11 cellular contexts compared by ENCODE assay signal in genomic region chr15:96321422-96322391, GRCh38. TPM values are rescaled to one million over a fixed set of nuclear protein-coding genes. Genes with fewer than 3 reads are reported as not detected.
DNase-seq lines count a peak whose midpoint lies in the region; ATAC-seq and TF ChIP-seq lines count a peak whose summit lies in the region.
"Had no signal": no experiment of that assay in that cellular context is flagged by ENCODE, and none has a peak within 500 bp of the region (broad histone marks: within the 10 kb centered on the region; RNA-seq: fewer than 3 reads in every experiment).

No MANE protein-coding gene starts in this region.

- no peaks in the 10 kb centered on the region for H3K9me3 ChIP-seq in fibroblast of lung (ENCODE audit: control insufficient read depth, insufficient read depth, low read depth, low read length)
- H3K9me3 ChIP-seq in mucosa of stomach (ENCODE audit: control insufficient read depth, low read length), result no peaks in the 10 kb centered on the region
- no peaks in the 10 kb centered on the region for H3K9me3 ChIP-seq in vagina

- CTCF ChIA-PET in GM10248 (lab: Yijun Ruan, JAX), result interaction anchor here (1.8 kb wide), 1 partner anchor 35 kb away, joined by 5 read pairs; no protein-coding TSS in a partner anchor

- peak overlapping the region; percentile 69 for H3K4me2 ChIP-seq in fibroblast of lung (ENCODE audit: extremely low read depth, insufficient read depth, low read length)
- H3K4me2 ChIP-seq: KMS-11 had no signal

- no peak overlapping the region for H2AFZ ChIP-seq in fibroblast of lung (ENCODE audit: low read length)

- TF ChIP-seq CTCF in fibroblast of lung (conservative IDR thresholded peaks at IDR 0.05 in 1 of 2, IDR thresholded peaks at IDR 0.05 in 1 of 2; ENCODE audit: low read depth in 1 of 2, low read length in 2 of 2), result peak; percentile 9
- TF ChIP-seq CTCF in vagina (IDR thresholded peaks at IDR 0.05), result no peak
- no peak for TF ChIP-seq CTCF in GM10248 (IDR thresholded peaks at IDR 0.05; ENCODE audit: control extremely low read depth, extremely low read depth, low read depth, missing control alignments)

- POLR2A ChIA-PET in GM10248 (lab: Yijun Ruan, JAX), result no interaction called here

- peaks cover 2% of the 10 kb centered on the region for H3K4me1 Mint-ChIP-seq in activated T-cell treated with anti-CD3 and anti-CD28 coated beads, Interleukin-2, amount 50 U/mL, for 4 hours (ENCODE audit: low read depth)

- DNase-seq in NCI-H748 (lab: John Stamatoyannopoulos, UW; ENCODE audit: unreplicated experiment) (peak; percentile 34), NCI-H748 treated with DMSO at 0.1 percent for 48 hours (lab: John Stamatoyannopoulos, UW) (no peak), fibroblast of lung (ENCODE audit: low read depth in 2 of 2) (peak; percentile 58 to 68), vagina (ENCODE audit: extremely low spot score in 2 of 2) (no peak), mucosa of gallbladder (ENCODE audit: low spot score) (no peak), GM10248 (ENCODE audit: extremely low spot score) (no peak)
- no peak for DNase-seq in activated T-cell treated with anti-CD3 and anti-CD28 coated beads, Interleukin-2, amount 50 U/mL, for 4 hours
- DNase-seq: cortex of kidney, T-helper 9 cell had no signal

- intact Hi-C loops in vagina (cut with DNase I), result loop anchor here (10.0 kb wide), 3 partner anchors 477 to 1297 kb away; no protein-coding TSS in a partner anchor

- H3K9ac ChIP-seq in fibroblast of lung (ENCODE audit: insufficient read depth, low read length) (peak overlapping the region; percentile 69), mucosa of stomach (ENCODE audit: low read length) (peak overlapping the region; percentile 54)
- H3K9ac ChIP-seq: KMS-11 had no signal

- H3K4me3 Mint-ChIP-seq in activated T-cell treated with anti-CD3 and anti-CD28 coated beads, Interleukin-2, amount 50 U/mL, for 4 hours, result no peak overlapping the region

- H4K20me1 ChIP-seq in fibroblast of lung (ENCODE audit: control insufficient read depth, extremely low read depth, insufficient read depth, low read length), result no peaks in the 10 kb centered on the region

- no peaks in the 10 kb centered on the region for H3K36me3 Mint-ChIP-seq in activated T-cell treated with anti-CD3 and anti-CD28 coated beads, Interleukin-2, amount 50 U/mL, for 4 hours (ENCODE audit: insufficient read depth)

- H3K36me3 ChIP-seq in fibroblast of lung (ENCODE audit: control insufficient read depth, insufficient read depth, low read length) (no peaks in the 10 kb centered on the region), mucosa of stomach (ENCODE audit: control insufficient read depth, insufficient read depth, low read length) (no peaks in the 10 kb centered on the region), vagina (no peaks in the 10 kb centered on the region)

- H3K9me3 Mint-ChIP-seq in activated T-cell treated with anti-CD3 and anti-CD28 coated beads, Interleukin-2, amount 50 U/mL, for 4 hours, result no peaks in the 10 kb centered on the region

- no peak for ATAC-seq in activated T-cell treated with anti-CD3 and anti-CD28 coated beads, Interleukin-2, amount 50 U/mL, for 4 hours

- H3K4me3 ChIP-seq in fibroblast of lung (replicated peaks in 1 of 4; ENCODE audit: control extremely low read depth in 1 of 4, insufficient read depth in 1 of 4, low read depth in 3 of 4, low read length in 4 of 4) (peak overlapping the region; percentile 5 to 65 (median 36)), mucosa of stomach (ENCODE audit: low read length) (peak overlapping the region; percentile 33), vagina (peak overlapping the region; percentile 64 to 71)

- H3K4me1 ChIP-seq in fibroblast of lung (ENCODE audit: control insufficient read depth, extremely low read depth, insufficient read depth, low read length), result peaks cover 8% of the 10 kb centered on the region
- no peaks in the 10 kb centered on the region for H3K4me1 ChIP-seq in mucosa of stomach (ENCODE audit: control insufficient read depth, insufficient read depth, low read length)
- peaks cover 23% of the 10 kb centered on the region for H3K4me1 ChIP-seq in vagina

- peaks cover 71% of the 10 kb centered on the region for H3K27me3 Mint-ChIP-seq in activated T-cell treated with anti-CD3 and anti-CD28 coated beads, Interleukin-2, amount 50 U/mL, for 4 hours (ENCODE audit: low read depth)

- peaks cover 80% of the 10 kb centered on the region for H3K79me2 ChIP-seq in fibroblast of lung (ENCODE audit: control insufficient read depth, insufficient read depth, low read length)

- no peak for TF ChIP-seq POLR2A in vagina (IDR thresholded peaks at IDR 0.05)

- H3K27ac ChIP-seq in fibroblast of lung (ENCODE audit: insufficient read depth, low read length), result peak overlapping the region; percentile 87
- peak overlapping the region; percentile 94 for H3K27ac ChIP-seq in vagina
- H3K27ac ChIP-seq: KMS-11 had no signal

- no peaks in the 10 kb centered on the region for H3K27me3 ChIP-seq in fibroblast of lung (ENCODE audit: control insufficient read depth, insufficient read depth, low read length)
- H3K27me3 ChIP-seq in mucosa of stomach (ENCODE audit: control insufficient read depth, insufficient read depth, low read length), result peaks cover 65% of the 10 kb centered on the region
- H3K27me3 ChIP-seq in vagina, result no peaks in the 10 kb centered on the region

RNA-seq across cellular contexts. Expression of gene NR2F2, which starts 8.8 kb away (rescaled TPM):
- total RNA-seq in fibroblast of lung (9.2 and 15.7 TPM in 2 replicates), vagina (39.8 TPM), mucosa of gallbladder (288 TPM)
- 66.5 and 130 TPM in 2 replicates for polyA plus RNA-seq in fibroblast of lung
- 124 and 286 TPM in 2 replicates for polyA plus RNA-seq in fibroblast of lung (2012)
- polyA minus RNA-seq in fibroblast of lung (ENCODE audit: low replicate concordance), result 78.0 and 158 TPM in 2 replicates
- under 1 TPM; 0.13 to 0.24 (median 0.15) TPM for total RNA-seq in activated T-cell treated with anti-CD3 and anti-CD28 coated beads, Interleukin-2, amount 50 U/mL, for 4 hours

Comparison
In these comparisons a context has a peak if more than half of its experiments do, and no peak if none do; other contexts are left out.
1. DNase-seq: peak in NCI-H748 (single experiment) and fibroblast of lung (2 of 2); none in NCI-H748 treated with DMSO at 0.1 percent for 48 hours (single experiment), vagina (0 of 2), activated T-cell treated with anti-CD3 and anti-CD28 coated beads, Interleukin-2, amount 50 U/mL, for 4 hours (single experiment), mucosa of gallbladder (single experiment) and GM10248 (single experiment).
2. CTCF ChIP-seq: peak in fibroblast of lung (2 of 2); none in vagina (0 of 3) and GM10248 (single experiment).
3. Peak in every context shown above with its lines, with median percentiles within 50 percentile points of each other: H3K4me3 ChIP-seq.